16 cellular contexts compared by ENCODE assay signal in the genomic region with DNA sequence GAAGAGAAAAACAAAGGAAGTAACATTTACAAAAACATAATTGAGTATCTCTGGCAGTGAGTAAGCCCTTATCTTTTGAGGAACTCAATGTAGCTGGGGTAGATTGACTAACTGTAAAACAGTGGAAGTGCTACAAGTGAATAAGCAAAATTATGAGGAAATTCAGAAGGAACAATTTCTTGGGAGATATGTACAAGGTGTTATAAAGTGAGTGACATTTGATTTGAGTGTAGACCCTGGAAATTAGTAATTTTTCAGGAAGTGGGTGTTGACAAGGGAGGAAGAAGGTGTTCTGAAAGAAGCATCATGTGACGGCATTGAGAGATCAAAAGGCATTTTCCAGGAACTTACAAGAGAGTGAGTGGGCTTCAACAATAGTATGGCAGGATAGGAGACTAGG. TPM values are rescaled to one million over a fixed set of nuclear protein-coding genes. Genes with fewer than 3 reads are reported as not detected.
DNase-seq lines count a peak whose midpoint lies in the region; ATAC-seq, FAIRE-seq and TF ChIP-seq lines count a peak whose summit lies in the region.
"Had no signal": no experiment of that assay in that cellular context is flagged by ENCODE, and none has a peak within 500 bp of the region (broad histone marks: within the 10 kb centered on the region; RNA-seq: fewer than 3 reads in every experiment).

No MANE protein-coding gene starts in this region.

- H3K4me3 Mint-ChIP-seq in activated CD4-positive, alpha-beta T cell treated with anti-CD3 and anti-CD28 coated beads for 36 hours = peak overlapping the region; percentile 21

- H3K4me3 ChIP-seq in Panc1 (ENCODE audit: low read depth in 2 of 2, low read length in 2 of 2) (no peak overlapping the region), pancreas (no peak overlapping the region)
- H3K4me3 ChIP-seq: A549, coronary artery, thoracic aorta had no signal

- FAIRE-seq in pancreas (lab: Jason Lieb, UNC) = no peak

- 82 to 94% methylated on average over 1 of the region's 1 CpG for WGBS in pancreas, 2 donors

- peak overlapping the region; percentile 79 for H3K27ac Mint-ChIP-seq in activated CD4-positive, alpha-beta T cell treated with anti-CD3 and anti-CD28 coated beads for 36 hours

- CTCF ChIA-PET in activated CD4-positive, alpha-beta T cell treated with anti-CD3 and anti-CD28 coated beads for 36 hours (lab: Charles Lee) = interaction anchor here (1.5 to 1.8 kb wide), 2 partner anchors 9 to 90 kb away, joined by 4 to 10 read pairs; no protein-coding TSS in a partner anchor
- CTCF ChIA-PET in Panc1 (lab: Charles Lee) = no interaction called here

- intact Hi-C loops in activated CD4-positive, alpha-beta T cell treated with anti-CD3 and anti-CD28 coated beads for 36 hours (cut with DNase I, micrococcal nuclease) = no loop called here
- intact Hi-C loops in Panc1 (cut with micrococcal nuclease; ENCODE audit: unreplicated experiment) (no loop called here), pancreas (cut with DNase I) (no loop called here)

- DNase-seq in activated CD4-positive, alpha-beta T cell treated with anti-CD3 and anti-CD28 coated beads for 36 hours = no peak
- no peak for DNase-seq in activated CD4-positive, alpha-beta T cell treated with anti-CD3 and anti-CD28 coated beads, Interleukin-2, amount 50 U/mL, for 48 hours
- DNase-seq in Panc1 (ENCODE audit: low read depth, low spot score) = no peak
- DNase-seq in dermis blood vessel endothelial cell = peak; percentile 60
- no peak for DNase-seq in pancreas
- DNase-seq in GM20000 (ENCODE audit: low spot score) = no peak
- DNase-seq: EL; hippocampal formation; NCI-H2081 treated with DMSO at 0.1 percent for 48 hours; SHP77; stimulated activated CD4-positive, alpha-beta T cell treated with anti-CD3 and anti-CD28 coated beads, Interleukin-1b, Interleukin-23, amount 100 ng/mL, for 48 hours had no signal

- no peak for TF ChIP-seq CTCF in Panc1 (IDR thresholded peaks at IDR 0.05)
- TF ChIP-seq CTCF in pancreas (IDR thresholded peaks at IDR 0.05) = no peak
- no peak for TF ChIP-seq CTCF in GM20000 (IDR thresholded peaks at IDR 0.05; ENCODE audit: extremely low read depth, missing control alignments)

- BruUV-seq in Panc1 (replicated peaks; lab: Mats Ljungman, UMichigan) = TSS peak; percentile 4

- H3K9me3 ChIP-seq in Panc1 (ENCODE audit: control insufficient read depth, insufficient read depth, low read depth, low read length) = peaks cover 3% of the 10 kb centered on the region; the same call in 1 of the 2 replicates
- H3K9me3 ChIP-seq in pancreas = no peaks in the 10 kb centered on the region

- H3K4me1 Mint-ChIP-seq in activated CD4-positive, alpha-beta T cell treated with anti-CD3 and anti-CD28 coated beads for 36 hours = peaks cover 46% of the 10 kb centered on the region

- peaks cover 5% of the 10 kb centered on the region for H3K9me3 Mint-ChIP-seq in activated CD4-positive, alpha-beta T cell treated with anti-CD3 and anti-CD28 coated beads for 36 hours (ENCODE audit: low read depth)

- H3K36me3 ChIP-seq in Panc1 (ENCODE audit: control insufficient read depth, insufficient read depth, low read length) (no peaks in the 10 kb centered on the region; the same call in 1 of the 2 replicates), pancreas (no peaks in the 10 kb centered on the region)
- H3K36me3 ChIP-seq: thoracic aorta had no signal

- POLR2A ChIA-PET in activated CD4-positive, alpha-beta T cell treated with anti-CD3 and anti-CD28 coated beads for 36 hours (lab: Charles Lee) = interaction anchor here (1.7 kb wide), 1 partner anchor 16 kb away, joined by 6 read pairs; no protein-coding TSS in a partner anchor
- POLR2A ChIA-PET in Panc1 (lab: Charles Lee) = no interaction called here

- ATAC-seq in activated CD4-positive, alpha-beta T cell treated with anti-CD3 and anti-CD28 coated beads for 36 hours = peak; percentile 66
- ATAC-seq in Panc1 (no peak), pancreas (peak in 3 of 4 donors; percentile 53 to 75 (median 70)), HG02840 (IDR thresholded peaks at IDR 0.05; ENCODE audit: low FRiP score, unreplicated experiment) (no peak), GM21786 (IDR thresholded peaks at IDR 0.05; ENCODE audit: unreplicated experiment) (no peak)
- ATAC-seq: A549 had no signal

- H3K27me3 Mint-ChIP-seq in activated CD4-positive, alpha-beta T cell treated with anti-CD3 and anti-CD28 coated beads for 36 hours = no peaks in the 10 kb centered on the region

- H3K4me1 ChIP-seq in Panc1 (ENCODE audit: control insufficient read depth, insufficient read depth, low read length) (peaks cover 11% of the 10 kb centered on the region), pancreas (peaks cover 16 to 24% (median 22%) of the 10 kb centered on the region in 3 donors)

- H3K27ac ChIP-seq in Panc1 (ENCODE audit: low read length) (no peak overlapping the region), pancreas (peak overlapping the region in 2 of 4 donors; percentile 10 to 25)
- H3K27ac ChIP-seq: A549, coronary artery, thoracic aorta had no signal

- peaks cover 32% of the 10 kb centered on the region for H3K36me3 Mint-ChIP-seq in activated CD4-positive, alpha-beta T cell treated with anti-CD3 and anti-CD28 coated beads for 36 hours (ENCODE audit: low read depth)

- no peaks in the 10 kb centered on the region for H3K27me3 ChIP-seq in Panc1 (ENCODE audit: control insufficient read depth, insufficient read depth, low read length)
- H3K27me3 ChIP-seq in pancreas = no peaks in the 10 kb centered on the region

- in situ Hi-C loops in Panc1 (cut with HindIII; ENCODE audit: low pct_unique_long_range_greater_than_20kb, low sequenced_read_pairs) = no loop called here

RNA-seq across cellular contexts. Expression of a gene that starts 22.2 kb away (rescaled TPM):
- 10 to 100 TPM; 87.1 to 88.4 TPM for total RNA-seq in activated CD4-positive, alpha-beta T cell treated with anti-CD3 and anti-CD28 coated beads for 36 hours
- total RNA-seq in Panc1 (2021; ENCODE audit: unreplicated experiment) = 77.7 TPM
- 50.9 TPM for polyA plus RNA-seq in Panc1 (2012; ENCODE audit: insufficient read length)
- 97.5 and 121 TPM in 2 replicates for total RNA-seq in dermis blood vessel endothelial cell
- total RNA-seq in pancreas = 10 to 100 TPM; 21.0 to 33.6 (median 30.7) TPM
- 10 to 100 TPM in 1 of 2 donors, 1 to 10 TPM in 1; 10.0 to 22.0 TPM for polyA plus RNA-seq in pancreas

Comparison
In these comparisons a context has a peak if more than half of its experiments do, and no peak if none do; other contexts are left out.
1. ATAC-seq: peak in activated CD4-positive, alpha-beta T cell treated with anti-CD3 and anti-CD28 coated beads for 36 hours (single experiment) and pancreas (3 of 4); none in Panc1 (single experiment), HG02840 (single experiment) and GM21786 (single experiment).